ENCODE assay signal across 19 cellular contexts in the genomic region with DNA sequence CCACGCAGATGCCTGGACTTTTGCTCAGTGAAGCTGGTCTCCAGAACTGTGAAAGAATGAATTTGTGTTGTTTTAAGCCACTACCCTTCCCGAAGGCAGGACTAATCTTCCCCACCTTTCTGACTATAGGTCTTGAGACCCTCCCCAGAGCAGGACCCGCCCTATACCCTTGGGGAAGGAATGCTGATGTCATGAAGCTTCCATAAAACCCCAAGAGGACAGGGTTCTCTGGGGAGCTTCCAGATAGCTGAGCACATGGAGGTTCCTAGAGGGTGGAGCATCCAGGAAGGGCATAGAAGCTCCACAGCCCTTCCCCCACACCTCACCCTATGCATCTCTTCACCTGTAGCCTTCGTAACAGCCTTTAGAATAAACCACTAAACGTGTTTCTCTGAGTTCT.
A peak's percentile ranks its signal among the peaks of the same experiment; 100 is the strongest.
DNase-seq lines count a peak whose midpoint lies in the region; ATAC-seq and TF ChIP-seq lines count a peak whose summit lies in the region.
"Had no signal": no experiment of that assay in that cellular context is flagged by ENCODE, and none has a peak within 500 bp of the region (broad histone marks: within the 10 kb centered on the region; RNA-seq: fewer than 3 reads in every experiment).

No MANE protein-coding gene starts in this region.

- H3K27me3 ChIP-seq in HCT116 (ENCODE audit: insufficient read depth, low read length) (no peaks in the 10 kb centered on the region), colonic mucosa (no peaks in the 10 kb centered on the region), skeletal muscle satellite cell (ENCODE audit: control insufficient read depth, insufficient read depth, low read length) (no peaks in the 10 kb centered on the region)

- POLR2A ChIA-PET in HCT116 (lab: Charles Lee), result interaction anchor here (1.1 to 6.0 kb wide), 3 partner anchors 8 to 26 kb away, joined by 4 to 20 read pairs (median 6); no protein-coding TSS in a partner anchor
- POLR2A ChIA-PET in RWPE1 (lab: Yijun Ruan, JAX; ENCODE audit: low non-redundant PET), result no interaction called here

- peaks cover 33% of the 10 kb centered on the region; the same call in 1 of the 2 replicates for H3K79me2 ChIP-seq in HCT116 (ENCODE audit: insufficient read depth, low read length)
- H3K79me2 ChIP-seq: parathyroid adenoma had no signal

- TF ChIP-seq RAD21 in HCT116 (IDR thresholded peaks at IDR 0.05; ENCODE audit: low read depth), result no peak

- peak overlapping the region; percentile 63; the same call in 1 of the 2 replicates for H3K9ac ChIP-seq in HCT116 (ENCODE audit: low read length)
- H3K9ac ChIP-seq in colonic mucosa (ENCODE audit: low read depth in 2 of 2, low read length in 2 of 2), result no peak overlapping the region
- peak overlapping the region; percentile 63 for H3K9ac ChIP-seq in skeletal muscle satellite cell (ENCODE audit: low read depth, low read length)
- H3K9ac ChIP-seq: parathyroid adenoma had no signal

- RAD21 ChIA-PET in HCT116 (lab: Charles Lee; ENCODE audit: low non-redundant PET in 1 of 2, low total read pairs in 2 of 2, uncharacterized antibody in 2 of 2, unreplicated experiment in 2 of 2), result no interaction called here

- H3K36me3 ChIP-seq in HCT116 (ENCODE audit: control insufficient read depth in 1 of 2, insufficient read depth in 2 of 2, low read length in 2 of 2) (no peaks in the 10 kb centered on the region), colonic mucosa (no peaks in the 10 kb centered on the region), skeletal muscle satellite cell (ENCODE audit: insufficient read depth, low read length) (no peaks in the 10 kb centered on the region)

- TF ChIP-seq POLR2A in HCT116 (IDR thresholded peaks at IDR 0.05; ENCODE audit: borderline replicate concordance, extremely low read depth, insufficient read depth, insufficient read length), result no peak

- BruUV-seq in HCT116 (replicated peaks; lab: Mats Ljungman, UMichigan), result no TSS peak

- intact Hi-C loops in HCT116 (cut with micrococcal nuclease), result no loop called here
- intact Hi-C loops in colonic mucosa (cut with DNase I), result no loop called here

- no peak for DNase-seq in HCT116 (ENCODE audit: low read depth, low spot score)
- no peak for DNase-seq in RWPE1 (ENCODE audit: low spot score)
- no peak for DNase-seq in colonic mucosa
- DNase-seq: activated CD4-positive, alpha-beta T cell treated with anti-CD3 and anti-CD28 coated beads, Interleukin-2, amount 50 U/mL, for 1 hour; left cardiac atrium; natural killer cell; NCI-H1092 treated with DMSO at 0.1 percent for 48 hours; NCI-H2029; NCI-H345; NCI-H82; SIG-M5; stimulated activated CD4-positive, alpha-beta T cell treated with anti-CD3 and anti-CD28 coated beads, Interleukin-1b, Interleukin-23, amount 100 ng/mL, for 48 hours had no signal

- H2AFZ ChIP-seq in HCT116 (ENCODE audit: low read depth, low read length, poor library complexity, severe bottlenecking), result no peak overlapping the region
- H2AFZ ChIP-seq: parathyroid adenoma had no signal

- H3K27ac ChIP-seq in HCT116 (ENCODE audit: low read depth, low read length), result peak overlapping the region; percentile 86
- peak overlapping the region; percentile 82 for H3K27ac ChIP-seq in RWPE1
- peak overlapping the region; percentile 71 for H3K27ac ChIP-seq in colonic mucosa
- H3K27ac ChIP-seq: parathyroid adenoma had no signal

- peaks cover 86 to 97% of the 10 kb centered on the region in 2 experiments for H3K4me1 ChIP-seq in HCT116 (ENCODE audit: control insufficient read depth in 1 of 2, insufficient read depth in 2 of 2, low read length in 2 of 2)
- peaks cover 5% of the 10 kb centered on the region for H3K4me1 ChIP-seq in colonic mucosa
- peaks cover 45% of the 10 kb centered on the region for H3K4me1 ChIP-seq in skeletal muscle satellite cell (ENCODE audit: control insufficient read depth, insufficient read depth, low read length)
- H3K4me1 ChIP-seq: parathyroid adenoma had no signal

- peak overlapping the region; percentile 77 for H3K4me2 ChIP-seq in HCT116 (ENCODE audit: low read length)
- no peak overlapping the region for H3K4me2 ChIP-seq in skeletal muscle satellite cell (ENCODE audit: low read length)

- no peaks in the 10 kb centered on the region for H4K20me1 ChIP-seq in HCT116 (ENCODE audit: insufficient read depth)

- CTCF ChIA-PET in HCT116 (lab: Charles Lee) (interaction anchor here (1.3 kb wide), 1 partner anchor 23 kb away, joined by 4 read pairs; no protein-coding TSS in a partner anchor), RWPE1 (lab: Yijun Ruan, JAX) (interaction anchor here (1.1 kb wide), 1 partner anchor 131 kb away, joined by 3 read pairs; no protein-coding TSS in a partner anchor)

- ATAC-seq in HCT116 (no peak), HG02610 (IDR thresholded peaks at IDR 0.05; ENCODE audit: unreplicated experiment) (no peak), HG02973 (IDR thresholded peaks at IDR 0.05; ENCODE audit: unreplicated experiment) (no peak), GM18519 (IDR thresholded peaks at IDR 0.05; ENCODE audit: low FRiP score, unreplicated experiment) (no peak)
- ATAC-seq: activated naive CD4-positive, alpha-beta T cell treated with anti-CD3 and anti-CD28 coated beads, Interleukin-2, amount 50 U/mL, for 72 hours; left cardiac atrium; natural killer cell; stimulated activated effector memory CD8-positive, alpha-beta T cell treated with anti-CD3 and anti-CD28 coated beads, Interleukin-12 subunit alpha, Interleukin-12 subunit beta, amount 100 ng/mL, for 72 hours had no signal

- H3K9me2 ChIP-seq in HCT116 (ENCODE audit: insufficient read depth), result no peaks in the 10 kb centered on the region

- TF ChIP-seq CTCF in HCT116 (IDR thresholded peaks at IDR 0.05 in 2 of 3, conservative IDR thresholded peaks at IDR 0.05 in 1 of 3; ENCODE audit: borderline replicate concordance in 1 of 3, insufficient read depth in 1 of 3, low read depth in 2 of 3, low read length in 2 of 3) (no peak), RWPE1 (conservative IDR thresholded peaks at IDR 0.05; ENCODE audit: low read depth) (no peak), colonic mucosa (IDR thresholded peaks at IDR 0.05) (no peak)

- H3K9me3 ChIP-seq in HCT116 (ENCODE audit: control insufficient read depth in 1 of 2, insufficient read depth in 1 of 2, low read depth in 1 of 2, low read length in 2 of 2) (no peaks in the 10 kb centered on the region), colonic mucosa (no peaks in the 10 kb centered on the region), skeletal muscle satellite cell (replicated peaks; ENCODE audit: low read length) (no peaks in the 10 kb centered on the region)

- no peak overlapping the region for H3K4me3 ChIP-seq in HCT116 (replicated peaks in 1 of 2; ENCODE audit: low read depth in 1 of 2, low read length in 2 of 2)
- H3K4me3 ChIP-seq in colonic mucosa, result no peak overlapping the region
- no peak overlapping the region for H3K4me3 ChIP-seq in skeletal muscle satellite cell (ENCODE audit: low read length)

TF ChIP-seq in HCT116, 20 proteins besides CTCF, POLR2A, EP300 and RAD21:
- TF ChIP-seq FOSL1 (IDR thresholded peaks at IDR 0.05; ENCODE audit: low read depth) (no peak), CBX3 (IDR thresholded peaks at IDR 0.05; ENCODE audit: low read depth) (0 out of 2 replicates have a peak, but pooled peaks have one; percentile 10)

Comparison
In these comparisons a context has a peak if more than half of its experiments do, and no peak if none do; other contexts are left out.
1. H3K9ac ChIP-seq: peak in HCT116 (single experiment) and skeletal muscle satellite cell (single experiment); none in colonic mucosa (0 of 2).
2. Peak in every context shown above with its lines, with median percentiles within 50 percentile points of each other: H3K27ac ChIP-seq.